ENCODE assay signal across 34 cellular contexts in the genomic region with DNA sequence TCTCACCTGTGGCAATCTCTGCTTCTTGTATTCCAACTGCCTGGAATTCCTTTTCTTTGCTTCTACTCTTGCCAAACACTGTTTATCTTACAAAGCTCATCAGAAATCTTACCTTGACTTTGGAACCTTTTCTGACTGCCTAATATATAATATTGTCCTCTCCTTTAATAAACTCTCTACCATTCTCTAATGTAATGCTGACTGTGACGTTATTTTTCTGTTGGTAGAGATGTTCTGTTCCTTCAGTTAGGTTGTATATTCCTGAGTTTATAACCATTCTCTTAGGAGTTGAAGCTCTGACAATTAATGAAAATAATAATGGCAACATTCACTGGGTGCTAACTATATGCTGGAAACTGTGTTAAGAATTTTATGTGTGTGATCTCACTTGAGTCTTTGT.
"Had no signal": no experiment of that assay in that cellular context is flagged by ENCODE, and none has a peak within 500 bp of the region (broad histone marks: within the 10 kb centered on the region; RNA-seq: fewer than 3 reads in every experiment).

No MANE protein-coding gene starts in this region.

- H3K4me1 ChIP-seq: adrenal gland, ascending aorta, body of pancreas, breast epithelium had no signal

- FAIRE-seq: astrocyte, bronchial epithelial cell had no signal

- DNase-seq: activated effector memory CD4-positive, alpha-beta T cell treated with anti-CD3 and anti-CD28 coated beads, Interleukin-2, amount 50 U/mL, for 16 hours; activated effector memory CD4-positive, alpha-beta T cell treated with Interleukin-2 at 50 U/mL for 16 hours; activated gamma-delta T cell; activated gamma-delta T cell treated with Interleukin-2 at 50 U/mL for 16 hours; activated naive CD4-positive, alpha-beta T cell; activated naive CD4-positive, alpha-beta T cell treated with anti-CD3 and anti-CD28 coated beads for 36 hours; activated naive CD4-positive, alpha-beta T cell treated with anti-CD3 and anti-CD28 coated beads, Interleukin-2, amount 10 ng/mL, durations not matched to agents 7 days and 5 days; activated naive CD4-positive, alpha-beta T cell treated with anti-CD3 and anti-CD28 coated beads, Interleukin-2, amount 50 U/mL, for 16 hours; activated naive CD4-positive, alpha-beta T cell treated with Interleukin-2 at 50 U/mL for 16 hours; activated naive CD8-positive, alpha-beta T cell treated with anti-CD3 and anti-CD28 coated beads for 36 hours; activated naive CD8-positive, alpha-beta T cell treated with anti-CD3 and anti-CD28 coated beads, Interleukin-2, amount 10 ng/mL, durations not matched to agents 7 days and 5 days; activated naive CD8-positive, alpha-beta T cell treated with anti-CD3 and anti-CD28 coated beads, Interleukin-2, amount 50 U/mL, for 24 hours; activated T-cell treated with anti-CD3 and anti-CD28 coated beads, Interleukin-2, amount 50 U/mL, for 1 hour; activated T-cell treated with anti-CD3 and anti-CD28 coated beads, Interleukin-2, amount 50 U/mL, for 24 hours; activated T-cell treated with anti-CD3 and anti-CD28 coated beads, Interleukin-2, amount 50 U/mL, for 4 hours; activated T-cell treated with anti-CD3 and anti-CD28 coated beads, Interleukin-2, amount 50 U/mL, for 48 hours; activated T-cell treated with anti-CD3 and anti-CD28 coated beads, Interleukin-2, amount 50 U/mL, for 72 hours; adrenal gland; amniotic stem cell; amygdala; anterior cingulate cortex; aorta; body of pancreas; brain microvascular endothelial cell; caudate nucleus; central memory CD4-positive, alpha-beta T cell; cerebellar nuclear complex had no signal

- H3K27ac ChIP-seq: adrenal gland, ascending aorta, body of pancreas, brain microvascular endothelial cell, breast epithelium, cardiac muscle cell had no signal

- H3K4me3 ChIP-seq: adrenal gland, ascending aorta, body of pancreas, breast epithelium, cardiac muscle cell had no signal

- H3K27me3 ChIP-seq: adrenal gland, ascending aorta, body of pancreas, brain microvascular endothelial cell, breast epithelium, cardiac muscle cell had no signal

- H3K36me3 ChIP-seq: adrenal gland, ascending aorta, brain microvascular endothelial cell, breast epithelium, cardiac muscle cell had no signal

- ATAC-seq: activated naive CD4-positive, alpha-beta T cell treated with anti-CD3 and anti-CD28 coated beads, Interleukin-2, amount 50 U/mL, for 72 hours; activated naive CD8-positive, alpha-beta T cell treated with anti-CD3 and anti-CD28 coated beads, Interleukin-2, amount 50 U/mL, for 24 hours; activated T-cell treated with anti-CD3 and anti-CD28 coated beads, Interleukin-2, amount 50 U/mL, for 4 hours; activated T-cell treated with anti-CD3 and anti-CD28 coated beads, Interleukin-2, amount 50 U/mL, for 72 hours; activated T-helper 17 cell treated with anti-CD3 and anti-CD28 coated beads, Interleukin-2, amount 50 U/mL, for 72 hours; body of pancreas had no signal

- H3K9me3 ChIP-seq: adrenal gland, ascending aorta, body of pancreas had no signal
